Comparison of ENCODE assay signal across 21 cellular contexts in the genomic region with DNA sequence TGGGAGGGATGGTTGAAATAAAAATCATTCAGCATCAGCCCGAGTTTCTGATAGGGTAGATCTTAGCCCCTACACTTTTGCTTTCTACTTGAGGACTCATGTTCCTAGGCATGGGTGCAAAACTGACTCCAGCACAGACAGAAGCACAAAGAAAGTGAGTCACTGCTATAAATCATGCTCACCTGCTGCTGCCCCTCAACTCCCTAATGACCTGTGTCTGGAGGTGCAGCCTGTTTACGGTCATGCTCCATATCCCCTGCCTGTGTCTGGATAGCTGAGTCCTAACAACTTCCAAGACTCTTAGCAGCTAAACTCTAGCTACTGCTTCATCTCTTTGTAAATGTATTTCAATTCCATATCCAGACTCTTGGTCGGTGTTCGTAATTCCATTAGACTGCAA. TPM values are rescaled to one million over a fixed set of nuclear protein-coding genes. Genes with fewer than 3 reads are reported as not detected.
DNase-seq lines count a peak whose midpoint lies in the region; ATAC-seq, FAIRE-seq and TF ChIP-seq lines count a peak whose summit lies in the region.
"Had no signal": no experiment of that assay in that cellular context is flagged by ENCODE, and none has a peak within 500 bp of the region (broad histone marks: within the 10 kb centered on the region; RNA-seq: fewer than 3 reads in every experiment).

No MANE protein-coding gene starts in this region.

- DNase-seq in SK-N-SH (no peak), NCI-H345 treated with DMSO at 0.1 percent for 48 hours (lab: John Stamatoyannopoulos, UW; ENCODE audit: unreplicated experiment) (peak; percentile 57), glomerular visceral epithelial cell (ENCODE audit: extremely low spot score) (peak; percentile 50), small intestine (peak; percentile 30), hippocampal formation (lab: John Stamatoyannopoulos, UW) (no peak)
- DNase-seq in effector memory CD4-positive, alpha-beta T cell: no peak
- DNase-seq: activated CD8-positive, alpha-beta T cell treated with anti-CD3 and anti-CD28 coated beads for 36 hours; EL; mesendoderm; NCI-H1048; NCI-H524 treated with DMSO at 0.1 percent for 48 hours; nucleus accumbens; upper lobe of left lung had no signal

- CTCF ChIA-PET in SK-N-SH (lab: Yijun Ruan, JAX): no interaction called here

- H3F3A ChIP-seq in SK-N-SH (replicated peaks; ENCODE audit: insufficient read depth): no peaks in the 10 kb centered on the region

- H3K9me3 ChIP-seq in SK-N-SH (no peaks in the 10 kb centered on the region), small intestine (ENCODE audit: control insufficient read depth, low read depth) (no peaks in the 10 kb centered on the region)
- no peaks in the 10 kb centered on the region for H3K9me3 ChIP-seq in effector memory CD4-positive, alpha-beta T cell (ENCODE audit: control insufficient read depth, low read length)
- H3K9me3 ChIP-seq: upper lobe of left lung had no signal

- no peak for TF ChIP-seq RAD21 in SK-N-SH (IDR thresholded peaks at IDR 0.05; ENCODE audit: low read length)

- no peak overlapping the region for H2AFZ ChIP-seq in SK-N-SH (ENCODE audit: low read depth)

- H3K4me1 ChIP-seq in SK-N-SH (ENCODE audit: control insufficient read depth in 1 of 2, insufficient read depth in 2 of 2, low read depth in 1 of 2, low read length in 1 of 2) (peaks cover 0 to 10% of the 10 kb centered on the region in 2 experiments; a peak in 2 of 4 replicates), small intestine (ENCODE audit: control insufficient read depth in 2 of 2, insufficient read depth in 1 of 2, low read depth in 1 of 2, low read length in 1 of 2) (no peaks in the 10 kb centered on the region)
- no peaks in the 10 kb centered on the region for H3K4me1 ChIP-seq in effector memory CD4-positive, alpha-beta T cell (ENCODE audit: control insufficient read depth, insufficient read depth, low read length, poor library complexity, severe bottlenecking)
- H3K4me1 ChIP-seq: upper lobe of left lung had no signal

- POLR2A ChIA-PET in SK-N-SH (lab: Yijun Ruan, JAX): no interaction called here

- H3K4me3 ChIP-seq in SK-N-SH (ENCODE audit: low read depth in 2 of 2, low read length in 1 of 2) (no peak overlapping the region), small intestine (ENCODE audit: low read depth in 1 of 2, low read length in 2 of 2) (no peak overlapping the region)
- no peak overlapping the region for H3K4me3 ChIP-seq in effector memory CD4-positive, alpha-beta T cell (ENCODE audit: insufficient read depth, low read depth, low read length, poor library complexity, severe bottlenecking)
- H3K4me3 ChIP-seq: cardiac muscle cell, upper lobe of left lung had no signal

- no peaks in the 10 kb centered on the region for H3K9me2 ChIP-seq in SK-N-SH

- FAIRE-seq in small intestine (lab: Jason Lieb, UNC): no peak
- FAIRE-seq: A204.1, GM12892, H54 had no signal

- no peak for TF ChIP-seq EP300 in SK-N-SH (IDR thresholded peaks at IDR 0.05; ENCODE audit: borderline replicate concordance in 1 of 2, low read depth in 1 of 2, low read length in 1 of 2)

- H3K4me2 ChIP-seq in SK-N-SH: no peak overlapping the region

- H3K36me3 ChIP-seq in SK-N-SH (replicated peaks in 1 of 2; ENCODE audit: control insufficient read depth in 1 of 2, insufficient read depth in 2 of 2, low read length in 1 of 2) (peaks cover 4 to 5% of the 10 kb centered on the region in 2 experiments), small intestine (ENCODE audit: control insufficient read depth in 2 of 2, insufficient read depth in 2 of 2, low read length in 2 of 2) (no peaks in the 10 kb centered on the region)
- H3K36me3 ChIP-seq in effector memory CD4-positive, alpha-beta T cell (ENCODE audit: control insufficient read depth, insufficient read depth, low read length): no peaks in the 10 kb centered on the region
- H3K36me3 ChIP-seq: upper lobe of left lung had no signal

- H3K27me3 ChIP-seq in SK-N-SH (ENCODE audit: insufficient read depth): no peaks in the 10 kb centered on the region
- no peaks in the 10 kb centered on the region for H3K27me3 ChIP-seq in small intestine (ENCODE audit: control insufficient read depth in 2 of 2, insufficient read depth in 2 of 2, low read length in 2 of 2)
- H3K27me3 ChIP-seq in effector memory CD4-positive, alpha-beta T cell (replicated peaks; ENCODE audit: control insufficient read depth, insufficient read depth, low read length, poor library complexity, severe bottlenecking): no peaks in the 10 kb centered on the region
- H3K27me3 ChIP-seq: cardiac muscle cell, upper lobe of left lung had no signal

- ATAC-seq in SK-N-SH treated with all-trans-retinoic acid at 6 μM for 48 hours (peak; percentile 48), HG03196 (IDR thresholded peaks at IDR 0.05; ENCODE audit: unreplicated experiment) (no peak)
- ATAC-seq: activated CD8-positive, alpha-beta T cell treated with anti-CD3 and anti-CD28 coated beads for 36 hours; Panc1 had no signal

- H4K20me1 ChIP-seq in SK-N-SH (ENCODE audit: insufficient read depth): no peaks in the 10 kb centered on the region

- H3K9ac ChIP-seq in SK-N-SH: no peak overlapping the region

- H3K27ac ChIP-seq in SK-N-SH (ENCODE audit: low read depth in 2 of 2, low read length in 1 of 2): no peak overlapping the region
- H3K27ac ChIP-seq in small intestine (ENCODE audit: low read depth in 1 of 2, low read length in 1 of 2): no peak overlapping the region
- H3K27ac ChIP-seq in effector memory CD4-positive, alpha-beta T cell (ENCODE audit: insufficient read depth, low read length, poor library complexity, severe bottlenecking): no peak overlapping the region
- H3K27ac ChIP-seq: C4-2B, cardiac muscle cell, upper lobe of left lung had no signal

- 92% methylated on average over 3 of the region's 4 CpGs for WGBS in SK-N-SH (ENCODE audit: low lambda C conversion rate)
- WGBS in small intestine, 3 donors: 50 to 74% (median 53%) methylated on average over 4 of the region's 4 CpGs

- H3K79me2 ChIP-seq in SK-N-SH (ENCODE audit: insufficient read depth): no peaks in the 10 kb centered on the region

- no peak for TF ChIP-seq CTCF in SK-N-SH (IDR thresholded peaks at IDR 0.05)

TF ChIP-seq in SK-N-SH treated with all-trans-retinoic acid at 6 μM for 48 hours, 23 proteins besides CTCF, POLR2A, EP300 and RAD21 (continues in another document):
- TF ChIP-seq ZFP3 (CRISPR knock-in tag; IDR thresholded peaks at IDR 0.05): no peak
- no peak for TF ChIP-seq TCF4 (CRISPR knock-in tag; IDR thresholded peaks at IDR 0.05; ENCODE audit: borderline replicate concordance)
- TF ChIP-seq BACH2 (CRISPR knock-in tag; IDR thresholded peaks at IDR 0.05; ENCODE audit: borderline replicate concordance): no peak
- TF ChIP-seq RARB (CRISPR knock-in tag; IDR thresholded peaks at IDR 0.05): no peak
- no peak for TF ChIP-seq ZC3H10 (CRISPR knock-in tag; IDR thresholded peaks at IDR 0.05)
- TF ChIP-seq, protein P1, sequence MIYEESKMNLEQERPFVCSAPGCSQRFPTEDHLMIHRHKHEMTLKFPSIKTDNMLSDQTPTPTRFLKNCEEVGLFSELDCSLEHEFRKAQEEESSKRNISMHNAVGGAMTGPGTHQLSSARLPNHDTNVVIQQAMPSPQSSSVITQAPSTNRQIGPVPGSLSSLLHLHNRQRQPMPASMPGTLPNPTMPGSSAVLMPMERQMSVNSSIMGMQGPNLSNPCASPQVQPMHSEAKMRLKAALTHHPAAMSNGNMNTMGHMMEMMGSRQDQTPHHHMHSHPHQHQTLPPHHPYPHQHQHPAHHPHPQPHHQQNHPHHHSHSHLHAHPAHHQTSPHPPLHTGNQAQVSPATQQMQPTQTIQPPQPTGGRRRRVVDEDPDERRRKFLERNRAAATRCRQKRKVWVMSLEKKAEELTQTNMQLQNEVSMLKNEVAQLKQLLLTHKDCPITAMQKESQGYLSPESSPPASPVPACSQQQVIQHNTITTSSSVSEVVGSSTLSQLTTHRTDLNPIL (CRISPR knock-in tag; IDR thresholded peaks at IDR 0.05; ENCODE audit: low read depth): no peak
- TF ChIP-seq OSR1 (CRISPR knock-in tag; IDR thresholded peaks at IDR 0.05): no peak
- TF ChIP-seq ARNTL (CRISPR knock-in tag; IDR thresholded peaks at IDR 0.05; ENCODE audit: borderline replicate concordance, low read depth): no peak
- TF ChIP-seq ESRRG (CRISPR knock-in tag; IDR thresholded peaks at IDR 0.05): no peak
- TF ChIP-seq ZNF8 (CRISPR knock-in tag; IDR thresholded peaks at IDR 0.05): no peak
- no peak for TF ChIP-seq ZNF70 (CRISPR knock-in tag; IDR thresholded peaks at IDR 0.05)
- TF ChIP-seq TOX (CRISPR knock-in tag; IDR thresholded peaks at IDR 0.05; ENCODE audit: borderline replicate concordance): no peak

TF ChIP-seq in SK-N-SH, 30 proteins besides CTCF, POLR2A, EP300 and RAD21 (continues in another document):
- TF ChIP-seq EZH2phosphoT487 (IDR thresholded peaks at IDR 0.05; ENCODE audit: borderline replicate concordance, low read depth): no peak
- no peak for TF ChIP-seq TEAD4 (IDR thresholded peaks at IDR 0.05; ENCODE audit: borderline replicate concordance, insufficient read depth)
- TF ChIP-seq, protein P2, sequence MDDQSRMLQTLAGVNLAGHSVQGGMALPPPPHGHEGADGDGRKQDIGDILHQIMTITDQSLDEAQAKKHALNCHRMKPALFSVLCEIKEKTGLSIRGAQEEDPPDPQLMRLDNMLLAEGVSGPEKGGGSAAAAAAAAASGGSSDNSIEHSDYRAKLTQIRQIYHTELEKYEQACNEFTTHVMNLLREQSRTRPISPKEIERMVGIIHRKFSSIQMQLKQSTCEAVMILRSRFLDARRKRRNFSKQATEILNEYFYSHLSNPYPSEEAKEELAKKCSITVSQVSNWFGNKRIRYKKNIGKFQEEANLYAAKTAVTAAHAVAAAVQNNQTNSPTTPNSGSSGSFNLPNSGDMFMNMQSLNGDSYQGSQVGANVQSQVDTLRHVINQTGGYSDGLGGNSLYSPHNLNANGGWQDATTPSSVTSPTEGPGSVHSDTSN (IDR thresholded peaks at IDR 0.05): no peak
- TF ChIP-seq, protein P3, sequence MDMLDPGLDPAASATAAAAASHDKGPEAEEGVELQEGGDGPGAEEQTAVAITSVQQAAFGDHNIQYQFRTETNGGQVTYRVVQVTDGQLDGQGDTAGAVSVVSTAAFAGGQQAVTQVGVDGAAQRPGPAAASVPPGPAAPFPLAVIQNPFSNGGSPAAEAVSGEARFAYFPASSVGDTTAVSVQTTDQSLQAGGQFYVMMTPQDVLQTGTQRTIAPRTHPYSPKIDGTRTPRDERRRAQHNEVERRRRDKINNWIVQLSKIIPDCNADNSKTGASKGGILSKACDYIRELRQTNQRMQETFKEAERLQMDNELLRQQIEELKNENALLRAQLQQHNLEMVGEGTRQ (IDR thresholded peaks at IDR 0.05; ENCODE audit: borderline replicate concordance, low read depth, low read length): no peak
- TF ChIP-seq SIN3A (IDR thresholded peaks at IDR 0.05; ENCODE audit: borderline replicate concordance, low read depth, low read length): no peak
- no peak for TF ChIP-seq POLR2AphosphoS5 (IDR thresholded peaks at IDR 0.05; ENCODE audit: low read depth, low read length)
- TF ChIP-seq TCF12 (IDR thresholded peaks at IDR 0.05): no peak

RNA-seq across cellular contexts. Expression of a gene that starts 57.8 kb away (rescaled TPM):
- polyA plus RNA-seq in SK-N-SH (2012; rRNA removed) (11.8 and 13.7 TPM in 2 replicates), small intestine (10 to 100 TPM; 10.8 to 13.0 (median 10.8) TPM)
- polyA plus RNA-seq in SK-N-SH (2012; cell fraction: cytosol; rRNA removed): 14.7 and 15.2 TPM in 2 replicates
- 19.4 and 28.1 TPM in 2 replicates for polyA plus RNA-seq in SK-N-SH (2012; cell fraction: nucleus; rRNA removed)

Comparison
In these comparisons a context has a peak if more than half of its experiments do, and no peak if none do; other contexts are left out.
1. DNase-seq: peak in NCI-H345 treated with DMSO at 0.1 percent for 48 hours (single experiment), glomerular visceral epithelial cell (single experiment) and small intestine (single experiment); none in SK-N-SH (single experiment), effector memory CD4-positive, alpha-beta T cell (0 of 3) and hippocampal formation (0 of 2).